Comparison of ENCODE assay signal across 1 cellular context in genomic region chr21:37874904-37875780, GRCh38.
TF ChIP-seq lines count a peak whose summit lies in the region.

No MANE protein-coding gene starts in this region.

TF ChIP-seq in A549, 52 proteins besides CTCF, POLR2A, EP300 and RAD21 (continued from another document):
- TF ChIP-seq E2F6 (IDR thresholded peaks at IDR 0.05; ENCODE audit: borderline replicate concordance, low read depth) (no peak), SREBF2 (IDR thresholded peaks at IDR 0.05) (no peak), RNF2 (IDR thresholded peaks at IDR 0.05; ENCODE audit: borderline replicate concordance, low read depth) (no peak), MAX (IDR thresholded peaks at IDR 0.05) (no peak), EHF (CRISPR knock-in tag; IDR thresholded peaks at IDR 0.05) (no peak), MAZ (IDR thresholded peaks at IDR 0.05; ENCODE audit: borderline replicate concordance, low read depth, low read length) (no peak), HOXB13 (CRISPR knock-in tag; IDR thresholded peaks at IDR 0.05; ENCODE audit: low read depth) (no peak), HMGXB4 (CRISPR knock-in tag; IDR thresholded peaks at IDR 0.05; ENCODE audit: borderline replicate concordance) (no peak), HEYL (CRISPR knock-in tag; IDR thresholded peaks at IDR 0.05) (no peak)
